In the genomic region with DNA sequence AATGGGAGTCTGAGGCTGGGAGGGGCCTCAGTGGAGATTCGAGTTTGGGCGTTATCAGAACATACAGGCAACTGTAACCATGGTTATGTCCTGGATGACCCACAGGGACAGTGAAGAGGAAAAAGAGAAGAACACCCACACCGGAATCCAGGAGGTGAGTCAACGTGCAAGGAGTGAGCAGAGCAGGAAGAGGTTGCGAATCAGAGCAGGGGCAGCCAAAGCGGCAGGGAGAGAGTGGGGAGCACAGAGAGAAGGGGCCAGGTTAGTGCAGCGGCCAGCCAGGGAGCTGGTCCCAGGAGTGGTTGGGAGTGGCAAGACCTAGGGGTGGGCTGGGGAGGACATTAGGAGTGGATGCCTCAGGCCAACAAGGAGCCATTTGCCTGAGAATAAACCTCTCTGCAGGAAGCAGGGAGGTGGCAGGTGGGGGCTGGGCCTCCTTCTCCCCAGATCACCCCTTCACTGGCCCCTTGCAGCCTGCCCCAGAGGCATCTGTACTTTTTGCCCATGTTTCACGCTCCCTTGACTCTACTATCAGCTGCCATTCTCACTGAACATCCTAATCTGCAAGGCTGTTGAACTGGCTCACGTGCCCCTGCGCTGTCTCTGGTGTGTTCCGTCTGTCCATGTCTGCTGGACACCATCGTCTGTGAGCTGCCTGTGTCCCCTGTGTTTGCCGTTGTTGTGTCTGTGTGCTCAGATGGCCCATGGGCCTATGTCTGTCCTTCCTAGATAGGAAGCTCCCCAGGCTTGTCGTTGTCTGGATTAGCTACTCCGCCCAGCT, we compare ENCODE assay signal across 13 cellular contexts. TPM values are rescaled to one million over a fixed set of nuclear protein-coding genes. Genes with fewer than 3 reads are reported as not detected.
DNase-seq lines count a peak whose midpoint lies in the region; ATAC-seq and TF ChIP-seq lines count a peak whose summit lies in the region.
"Had no signal": no experiment of that assay in that cellular context is flagged by ENCODE, and none has a peak within 500 bp of the region (broad histone marks: within the 10 kb centered on the region; RNA-seq: fewer than 3 reads in every experiment).

No MANE protein-coding gene starts in this region.

- H3K79me2 ChIP-seq in GM23248 (ENCODE audit: insufficient read depth): no peaks in the 10 kb centered on the region
- no peaks in the 10 kb centered on the region for H3K79me2 ChIP-seq in osteoblast (ENCODE audit: insufficient read depth, low read length)

- H3K4me1 ChIP-seq in GM23248 (ENCODE audit: insufficient read depth) (peaks cover 16% of the 10 kb centered on the region), Panc1 (ENCODE audit: control insufficient read depth, insufficient read depth, low read length) (peaks cover 31% of the 10 kb centered on the region), endodermal cell (ENCODE audit: control insufficient read depth, insufficient read depth, low read length) (no peaks in the 10 kb centered on the region), osteoblast (ENCODE audit: insufficient read depth, low read length) (peaks cover 26% of the 10 kb centered on the region), stomach (peaks cover 0 to 23% (median 0%) of the 10 kb centered on the region in 4 donors)

- no peak overlapping the region for H3K4me2 ChIP-seq in GM23248 (ENCODE audit: unreplicated experiment)
- no peak overlapping the region for H3K4me2 ChIP-seq in osteoblast (ENCODE audit: insufficient read depth, low read length)

- TF ChIP-seq POLR2A in stomach (IDR thresholded peaks at IDR 0.05): no peak

- no peak for TF ChIP-seq EP300 in stomach (IDR thresholded peaks at IDR 0.05)

- H3K9ac ChIP-seq in GM23248 (no peak overlapping the region), endodermal cell (ENCODE audit: extremely low read depth, low read length, poor library complexity, severe bottlenecking) (no peak overlapping the region)

- intact Hi-C loops in Panc1 (cut with micrococcal nuclease; ENCODE audit: unreplicated experiment): no loop called here
- intact Hi-C loops in stomach (cut with DNase I; ENCODE audit: low total_unique reads): no loop called here

- no peaks in the 10 kb centered on the region for H3F3A ChIP-seq in GM23248 (ENCODE audit: insufficient read depth)

- H4K20me1 ChIP-seq in GM23248 (ENCODE audit: insufficient read depth) (no peaks in the 10 kb centered on the region), osteoblast (ENCODE audit: insufficient read depth, low read length) (no peaks in the 10 kb centered on the region)

- peaks cover 3% of the 10 kb centered on the region for H3K27me3 Mint-ChIP-seq in endodermal cell (ENCODE audit: insufficient read depth)

- DNase-seq in GM23248: peak; percentile 86
- DNase-seq in Panc1 (ENCODE audit: low read depth, low spot score): no peak
- peak; percentile 67 for DNase-seq in endodermal cell
- peak; percentile 90 for DNase-seq in osteoblast (ENCODE audit: insufficient read length, low spot score, missing footprints)
- no peak for DNase-seq in NCI-H446 treated with DMSO at 0.1 percent for 48 hours (lab: John Stamatoyannopoulos, UW)
- no peak for DNase-seq in amygdala (lab: John Stamatoyannopoulos, UW)
- DNase-seq in stomach: no peak
- DNase-seq: activated naive CD4-positive, alpha-beta T cell; foreskin melanocyte had no signal

- no peak for TF ChIP-seq CTCF in Panc1 (IDR thresholded peaks at IDR 0.05)
- no peak for TF ChIP-seq CTCF in endodermal cell (conservative IDR thresholded peaks at IDR 0.05)
- TF ChIP-seq CTCF in osteoblast (IDR thresholded peaks at IDR 0.05; ENCODE audit: extremely low read depth, low read depth, low read length): no peak
- no peak for TF ChIP-seq CTCF in stomach (IDR thresholded peaks at IDR 0.05)

- ATAC-seq in Panc1: 0 out of 2 replicates have a peak, but pooled peaks have one; percentile 7
- no peak for ATAC-seq in GM19452 (IDR thresholded peaks at IDR 0.05; ENCODE audit: unreplicated experiment)

- H3K9me3 ChIP-seq in GM23248 (ENCODE audit: low read depth) (no peaks in the 10 kb centered on the region), Panc1 (ENCODE audit: control insufficient read depth, insufficient read depth, low read depth, low read length) (no peaks in the 10 kb centered on the region), endodermal cell (ENCODE audit: control insufficient read depth, low read length) (no peaks in the 10 kb centered on the region), osteoblast (ENCODE audit: low read depth, low read length) (no peaks in the 10 kb centered on the region), stomach (no peaks in the 10 kb centered on the region)

- no peak overlapping the region for H3K27ac ChIP-seq in GM23248
- H3K27ac ChIP-seq in Panc1 (ENCODE audit: low read length): peak overlapping the region; percentile 29; the same call in 1 of the 2 replicates
- H3K27ac ChIP-seq in endodermal cell (ENCODE audit: low read depth, low read length): no peak overlapping the region
- H3K27ac ChIP-seq in osteoblast (ENCODE audit: low read depth, low read length): no peak overlapping the region
- no peak overlapping the region for H3K27ac ChIP-seq in stomach

- no peaks in the 10 kb centered on the region for H3K36me3 Mint-ChIP-seq in endodermal cell (ENCODE audit: low read depth)

- POLR2A ChIA-PET in Panc1 (lab: Charles Lee): no interaction called here

- WGBS in GM23248 (ENCODE audit: low coverage in 1 of 2, low lambda C conversion rate in 2 of 2, missing lambda C conversion rate in 2 of 2), 2 experiments: 54 to 57% methylated on average over 15 of the region's 15 CpGs
- WGBS in endodermal cell (ENCODE audit: insufficient coverage in 1 of 2, insufficient read length in 1 of 2), 2 experiments: 83 to 87% methylated on average over 13 to 15 of the region's 15 CpGs
- 64 to 77% (median 71%) methylated on average over 14 to 15 of the region's 15 CpGs for WGBS in stomach, 5 donors

- H3K4me3 ChIP-seq in GM23248 (no peak overlapping the region), Panc1 (ENCODE audit: low read depth in 2 of 2, low read length in 2 of 2) (no peak overlapping the region), endodermal cell (ENCODE audit: low read length) (no peak overlapping the region), osteoblast (ENCODE audit: insufficient read depth, low read length) (no peak overlapping the region), stomach (no peak overlapping the region)

- peak overlapping the region; percentile 14 for H3K27ac Mint-ChIP-seq in endodermal cell

- H3K4me1 Mint-ChIP-seq in endodermal cell: peaks cover 19% of the 10 kb centered on the region

- CTCF ChIA-PET in Panc1 (lab: Charles Lee): interaction anchor here (0.6 to 1.4 kb wide), 2 partner anchors 37 to 148 kb away, joined by 3 to 8 read pairs; no protein-coding TSS in a partner anchor

- H3K4me3 Mint-ChIP-seq in endodermal cell: no peak overlapping the region

- no peaks in the 10 kb centered on the region for H3K9me2 ChIP-seq in GM23248 (ENCODE audit: insufficient read depth)

- H3K36me3 ChIP-seq in GM23248 (ENCODE audit: low read depth) (no peaks in the 10 kb centered on the region), Panc1 (ENCODE audit: control insufficient read depth, insufficient read depth, low read length) (no peaks in the 10 kb centered on the region), endodermal cell (ENCODE audit: control insufficient read depth, insufficient read depth, low read length) (no peaks in the 10 kb centered on the region), osteoblast (ENCODE audit: insufficient read depth, low read length) (no peaks in the 10 kb centered on the region), stomach (no peaks in the 10 kb centered on the region)

- H2AFZ ChIP-seq in GM23248 (peak overlapping the region; percentile 45; the same call in 1 of the 2 replicates), osteoblast (ENCODE audit: low read length) (peak overlapping the region; percentile 52)

- H3K27me3 ChIP-seq in GM23248 (replicated peaks; ENCODE audit: insufficient read depth) (no peaks in the 10 kb centered on the region), Panc1 (ENCODE audit: control insufficient read depth, insufficient read depth, low read length) (no peaks in the 10 kb centered on the region), endodermal cell (ENCODE audit: control insufficient read depth, insufficient read depth, low read length, poor library complexity, severe bottlenecking) (no peaks in the 10 kb centered on the region), osteoblast (ENCODE audit: insufficient read depth, low read length) (no peaks in the 10 kb centered on the region), stomach (peaks cover 0 to 7% (median 0%) of the 10 kb centered on the region in 3 donors)

- no peaks in the 10 kb centered on the region for H3K9me3 Mint-ChIP-seq in endodermal cell

- no TSS peak for BruUV-seq in Panc1 (replicated peaks; lab: Mats Ljungman, UMichigan)

- in situ Hi-C loops in GM23248 (cut with MboI): no loop called here
- in situ Hi-C loops in Panc1 (cut with HindIII; ENCODE audit: low pct_unique_long_range_greater_than_20kb, low sequenced_read_pairs): no loop called here

RNA-seq across cellular contexts. Expression of gene KRT13, which starts 5.1 kb away (rescaled TPM):
- 0.76 TPM in 1 of 2 replicates, not detected in the other for total RNA-seq in GM23248 (2014; rRNA removed; shearing (Covaris generic))
- polyA plus RNA-seq in GM23248 (2016; fragmentation: Nextera tagmentation; extraction: Ambion mirVana) (not detected in 2 replicates), stomach (over 10,000 TPM in 1 of 3 donors, 10 to 100 TPM in 1, 1 to 10 TPM in 1; 1.1 to 12,460 (median 41.1) TPM)
- total RNA-seq in Panc1 (2021; ENCODE audit: unreplicated experiment) (0.36 TPM), endodermal cell (not detected), osteoblast (not detected in 2 replicates), stomach (10 to 100 TPM in 2 of 5 donors, 1 to 10 TPM in 2, not detected in 1; 2.2 to 43.8 (median 11.1) TPM)
- 3.3 TPM for polyA plus RNA-seq in Panc1 (2012; ENCODE audit: insufficient read length)
- polyA plus RNA-seq in endodermal cell (2013, experiment 1 of 2): not detected
- not detected for polyA plus RNA-seq in endodermal cell (2013, experiment 2 of 2)
- total RNA-seq: T-helper 1 cell treated with Interleukin-12 subunit alpha and Interleukin-12 subunit beta and Interleukin-4 antibody, amounts not matched to agents 30 ng/mL and 1 ng/mL, for 36 hours; temporal lobe had no signal

RNA-seq across cellular contexts. Expression of gene KRT36, which starts 10.6 kb away (rescaled TPM):
- not detected in 2 replicates for total RNA-seq in GM23248 (2014; rRNA removed; shearing (Covaris generic))
- polyA plus RNA-seq in GM23248 (2016; fragmentation: Nextera tagmentation; extraction: Ambion mirVana): not detected in 2 replicates
- not detected for total RNA-seq in Panc1 (2021; ENCODE audit: unreplicated experiment)
- 0.18 TPM for polyA plus RNA-seq in Panc1 (2012; ENCODE audit: insufficient read length)
- not detected for total RNA-seq in endodermal cell
- not detected for polyA plus RNA-seq in endodermal cell (2013, experiment 1 of 2)
- polyA plus RNA-seq in endodermal cell (2013, experiment 2 of 2): not detected
- total RNA-seq in osteoblast: 0.36 TPM in 1 of 2 replicates, not detected in the other
- not detected for total RNA-seq in stomach
- not detected for polyA plus RNA-seq in stomach
- total RNA-seq: mucosa of gallbladder; T-helper 1 cell treated with Interleukin-12 subunit alpha and Interleukin-12 subunit beta and Interleukin-4 antibody, amounts not matched to agents 30 ng/mL and 1 ng/mL, for 36 hours; temporal lobe had no signal

RNA-seq across cellular contexts. Expression of gene KRT15, which starts 18.4 kb away (rescaled TPM):
- 0.65 and 1.1 TPM in 2 replicates for total RNA-seq in GM23248 (2014; rRNA removed; shearing (Covaris generic))
- polyA plus RNA-seq in GM23248 (2016; fragmentation: Nextera tagmentation; extraction: Ambion mirVana) (2.3 and 2.7 TPM in 2 replicates), stomach (1,000 to 10,000 TPM in 1 of 3 donors, 1 to 10 TPM in 2; 1.4 to 3,416 (median 4.7) TPM)
- total RNA-seq in Panc1 (2021; ENCODE audit: unreplicated experiment) (70.4 TPM), endodermal cell (1 to 10 TPM in 1 of 2 donors, under 1 TPM in 1; 0.95 to 1.2 TPM), osteoblast (0.59 and 0.72 TPM in 2 replicates), stomach (1 to 10 TPM in 4 of 5 donors, not detected in 1; 1.6 to 9.4 (median 2.4) TPM)
- polyA plus RNA-seq in Panc1 (2012; ENCODE audit: insufficient read length): 88.0 TPM
- polyA plus RNA-seq in endodermal cell (2013, experiment 1 of 2): not detected
- polyA plus RNA-seq in endodermal cell (2013, experiment 2 of 2): not detected
- total RNA-seq: T-helper 1 cell treated with Interleukin-12 subunit alpha and Interleukin-12 subunit beta and Interleukin-4 antibody, amounts not matched to agents 30 ng/mL and 1 ng/mL, for 36 hours had no signal

RNA-seq across cellular contexts. Expression of gene KRT35, which starts 19.4 kb away (rescaled TPM):
- not detected in 2 replicates for total RNA-seq in GM23248 (2014; rRNA removed; shearing (Covaris generic))
- not detected in 2 replicates for polyA plus RNA-seq in GM23248 (2016; fragmentation: Nextera tagmentation; extraction: Ambion mirVana)
- not detected for total RNA-seq in Panc1 (2021; ENCODE audit: unreplicated experiment)
- polyA plus RNA-seq in Panc1 (2012; ENCODE audit: insufficient read length): not detected
- not detected for total RNA-seq in endodermal cell
- polyA plus RNA-seq in endodermal cell (2013, experiment 1 of 2): not detected
- not detected for polyA plus RNA-seq in endodermal cell (2013, experiment 2 of 2)
- total RNA-seq in osteoblast: not detected in 2 replicates
- total RNA-seq in stomach: not detected
- not detected for polyA plus RNA-seq in stomach
- total RNA-seq: mucosa of gallbladder; T-helper 1 cell treated with Interleukin-12 subunit alpha and Interleukin-12 subunit beta and Interleukin-4 antibody, amounts not matched to agents 30 ng/mL and 1 ng/mL, for 36 hours; temporal lobe had no signal

RNA-seq across cellular contexts. Expression of gene KRT19, which starts 27.8 kb away (rescaled TPM):
- total RNA-seq in GM23248 (2014; rRNA removed; shearing (Covaris generic)): 65.4 and 71.5 TPM in 2 replicates
- polyA plus RNA-seq in GM23248 (2016; fragmentation: Nextera tagmentation; extraction: Ambion mirVana) (95.5 and 100 TPM in 2 replicates), stomach (1,000 to 10,000 TPM in 1 of 3 donors, 100 to 1,000 TPM in 2; 431 to 1,737 (median 761) TPM)
- total RNA-seq in Panc1 (2021; ENCODE audit: unreplicated experiment) (2,383 TPM), endodermal cell (1,000 to 10,000 TPM in 1 of 2 donors, 100 to 1,000 TPM in 1; 750 to 1,012 TPM), osteoblast (68.8 and 69.0 TPM in 2 replicates), stomach (1,000 to 10,000 TPM in 1 of 5 donors, 100 to 1,000 TPM in 4; 218 to 2,364 (median 659) TPM)
- 2,812 TPM for polyA plus RNA-seq in Panc1 (2012; ENCODE audit: insufficient read length)
- polyA plus RNA-seq in endodermal cell (2013, experiment 1 of 2): 178 TPM
- polyA plus RNA-seq in endodermal cell (2013, experiment 2 of 2): 191 TPM
- total RNA-seq: T-helper 1 cell treated with Interleukin-12 subunit alpha and Interleukin-12 subunit beta and Interleukin-4 antibody, amounts not matched to agents 30 ng/mL and 1 ng/mL, for 36 hours had no signal

Comparison
In these comparisons a context has a peak if more than half of its experiments do, and no peak if none do; other contexts are left out.
1. DNase-seq: peak in GM23248 (single experiment), endodermal cell (single experiment) and osteoblast (single experiment); none in Panc1 (single experiment), NCI-H446 treated with DMSO at 0.1 percent for 48 hours (single experiment), amygdala (0 of 56) and stomach (single experiment).